In genomic region chr11:2928605-2929510, GRCh38 we compare ENCODE assay signal across 8 cellular contexts. TPM values are rescaled to one million over a fixed set of nuclear protein-coding genes. Genes with fewer than 3 reads are reported as not detected.
DNase-seq lines count a peak whose midpoint lies in the region; ATAC-seq and TF ChIP-seq lines count a peak whose summit lies in the region.

PHLDA2 (minus strand) TSS chr11:2929420; CDS start chr11:2929364, 56 bp downstream.

- H4K20me1 ChIP-seq in Loucy (ENCODE audit: insufficient read depth, low read length, poor library complexity, severe bottlenecking) = no peaks in the 10 kb centered on the region

- H3K36me3 Mint-ChIP-seq in WTC11 = 0 out of 2 replicates have a peak, but pooled peaks cover 3% of the 10 kb centered on the region
- H3K36me3 Mint-ChIP-seq in dendritic cell treated with granulocyte-macrophage colony-stimulating factor and Interleukin-4, amounts not matched to agents 40 ng/mL and 50 ng/mL, for 4 days (ENCODE audit: low read depth) = peaks cover 7% of the 10 kb centered on the region

- ATAC-seq in WTC11 (no peak), HG02870 (IDR thresholded peaks at IDR 0.05; ENCODE audit: unreplicated experiment) (no peak)

- no peaks in the 10 kb centered on the region for H3K36me3 ChIP-seq in Loucy (ENCODE audit: insufficient read depth, low read length)
- H3K36me3 ChIP-seq in liver (ENCODE audit: control insufficient read depth in 4 of 4, insufficient read depth in 3 of 4, low read depth in 1 of 4, low read length in 3 of 4) = no peaks in the 10 kb centered on the region

- no peaks in the 10 kb centered on the region for H3F3A ChIP-seq in Loucy (ENCODE audit: low read depth)

- 1% methylated on average over 109 of the region's 109 CpGs for WGBS in liver

- POLR2A ChIA-PET in WTC11 (lab: Charles Lee) = interaction anchor here (0.5 to 2.1 kb wide), 2 partner anchors 22 to 36 kb away, joined by 4 to 10 read pairs; no protein-coding TSS in a partner anchor

- peaks cover 42% of the 10 kb centered on the region for H3K27me3 Mint-ChIP-seq in WTC11 (ENCODE audit: low read depth)
- peaks cover 32% of the 10 kb centered on the region for H3K27me3 Mint-ChIP-seq in dendritic cell treated with granulocyte-macrophage colony-stimulating factor and Interleukin-4, amounts not matched to agents 40 ng/mL and 50 ng/mL, for 4 days

- no peak within 1 kb of the TSS for H2AFZ ChIP-seq in Loucy (ENCODE audit: low read length)

- H3K9ac ChIP-seq in Loucy (ENCODE audit: low read depth, low read length, poor library complexity, severe bottlenecking) (peak within 1 kb of the TSS; percentile 33), liver (ENCODE audit: low read depth in 1 of 2, low read length in 2 of 2) (peak within 1 kb of the TSS in 1 of 2 donors; percentile 41)

- H3K27ac Mint-ChIP-seq in WTC11 = no peak within 1 kb of the TSS
- peak within 1 kb of the TSS; percentile 96 for H3K27ac Mint-ChIP-seq in dendritic cell treated with granulocyte-macrophage colony-stimulating factor and Interleukin-4, amounts not matched to agents 40 ng/mL and 50 ng/mL, for 4 days

- H3K9me3 Mint-ChIP-seq in WTC11 = no peaks in the 10 kb centered on the region
- H3K9me3 Mint-ChIP-seq in dendritic cell treated with granulocyte-macrophage colony-stimulating factor and Interleukin-4, amounts not matched to agents 40 ng/mL and 50 ng/mL, for 4 days = no peaks in the 10 kb centered on the region

- CTCF ChIA-PET in WTC11 (lab: Charles Lee) = interaction anchor here (0.7 to 3.4 kb wide), 11 partner anchors 9 to 395 kb away, joined by 3 to 68 read pairs (median 16); a partner anchor contains a TSS

- H3K4me1 ChIP-seq in Loucy (ENCODE audit: insufficient read depth, low read length, poor library complexity, severe bottlenecking) (peaks cover 17% of the 10 kb centered on the region), liver (ENCODE audit: control insufficient read depth in 4 of 4, insufficient read depth in 4 of 4, low read length in 3 of 4) (peaks cover 11 to 23% (median 18%) of the 10 kb centered on the region in 4 donors)

- H3K4me3 ChIP-seq in Loucy (ENCODE audit: low read length, poor library complexity, severe bottlenecking) (peak within 1 kb of the TSS; percentile 4), liver (ENCODE audit: low read depth in 1 of 3, low read length in 3 of 3) (peak within 1 kb of the TSS; percentile 42 to 59 (median 48))

- H3K9me3 ChIP-seq in Loucy (ENCODE audit: insufficient read depth, low read depth, low read length) (no peaks in the 10 kb centered on the region), liver (ENCODE audit: control insufficient read depth in 4 of 4, low read length in 3 of 4) (no peaks in the 10 kb centered on the region)

- no peak for TF ChIP-seq RAD21 in liver (IDR thresholded peaks at IDR 0.05)

- H3K27ac ChIP-seq in liver (ENCODE audit: low read depth in 1 of 2, low read length in 2 of 2) = peak within 1 kb of the TSS in 1 of 2 donors; percentile 48

- peak within 1 kb of the TSS; percentile 47 for H3K4me2 ChIP-seq in Loucy (ENCODE audit: low read depth, low read length, poor library complexity, severe bottlenecking)

- H3K79me2 ChIP-seq in Loucy (ENCODE audit: insufficient read depth, low read length) = no peaks in the 10 kb centered on the region

- intact Hi-C loops in dendritic cell treated with granulocyte-macrophage colony-stimulating factor and Interleukin-4, amounts not matched to agents 40 ng/mL and 50 ng/mL, for 4 days (cut with micrococcal nuclease) = loop anchor here (2.0 kb wide), 1 partner anchor 26 kb away; a partner anchor contains a TSS

- H3K9me2 ChIP-seq in Loucy (replicated peaks; ENCODE audit: low read depth, low read length) = no peaks in the 10 kb centered on the region

- peaks cover 7% of the 10 kb centered on the region for H3K4me1 Mint-ChIP-seq in WTC11
- H3K4me1 Mint-ChIP-seq in dendritic cell treated with granulocyte-macrophage colony-stimulating factor and Interleukin-4, amounts not matched to agents 40 ng/mL and 50 ng/mL, for 4 days (ENCODE audit: low read depth) = peaks cover 64% of the 10 kb centered on the region

- TF ChIP-seq CTCF in Loucy (conservative IDR thresholded peaks at IDR 0.05; ENCODE audit: low read length) (no peak), WTC11 (IDR thresholded peaks at IDR 0.05) (no peak), liver (IDR thresholded peaks at IDR 0.05; ENCODE audit: low read depth, low read length, missing input control) (no peak)

- H3K27me3 ChIP-seq in Loucy (ENCODE audit: insufficient read depth, low read length, poor library complexity, severe bottlenecking) (no peaks in the 10 kb centered on the region), liver (ENCODE audit: control insufficient read depth in 4 of 4, insufficient read depth in 4 of 4, low read length in 3 of 4) (no peaks in the 10 kb centered on the region)

- peak; percentile 43 for DNase-seq in COLO829 (ENCODE audit: low spot score)
- peak; percentile 61 for DNase-seq in WTC11 (ENCODE audit: low spot score)
- DNase-seq in stimulated activated CD4-positive, alpha-beta T cell treated with anti-CD3 and anti-CD28 coated beads, TNF-alpha, amount 100 ng/mL, for 48 hours (ENCODE audit: low read depth in 3 of 3) = peak; percentile 37 to 52 (median 41)
- DNase-seq in GM19238 (ENCODE audit: insufficient read length, low spot score) = no peak

- peak within 1 kb of the TSS; percentile 76 for H3K4me3 Mint-ChIP-seq in WTC11
- peak within 1 kb of the TSS; percentile 84 for H3K4me3 Mint-ChIP-seq in dendritic cell treated with granulocyte-macrophage colony-stimulating factor and Interleukin-4, amounts not matched to agents 40 ng/mL and 50 ng/mL, for 4 days

TF ChIP-seq in WTC11, 78 proteins besides CTCF, POLR2A, EP300 and RAD21 (continues in another document):
- peak; percentile 78; the same call in 1 of the 2 replicates for TF ChIP-seq FOXP1 (CRISPR knock-in tag; IDR thresholded peaks at IDR 0.05; ENCODE audit: borderline replicate concordance)
- peak; percentile 68 for TF ChIP-seq FOXK1 (CRISPR knock-in tag; IDR thresholded peaks at IDR 0.05)
- TF ChIP-seq E2F1 (CRISPR knock-in tag; IDR thresholded peaks at IDR 0.05) = 0 out of 2 replicates have a peak, but pooled peaks have one; percentile 34
- TF ChIP-seq IRF2 (CRISPR knock-in tag; IDR thresholded peaks at IDR 0.05; ENCODE audit: borderline replicate concordance, low read depth) = 0 out of 2 replicates have a peak, but pooled peaks have one; percentile 26
- peak; percentile 53; the same call in 1 of the 2 replicates for TF ChIP-seq MYBL2 (CRISPR knock-in tag; IDR thresholded peaks at IDR 0.05)
- TF ChIP-seq ZNF232 (CRISPR knock-in tag; IDR thresholded peaks at IDR 0.05) = 0 out of 2 replicates have a peak, but pooled peaks have one; percentile 52
- peak; percentile 37; the same call in 1 of the 2 replicates for TF ChIP-seq KAT7 (CRISPR knock-in tag; IDR thresholded peaks at IDR 0.05; ENCODE audit: borderline replicate concordance)
- TF ChIP-seq ZNF423 (CRISPR knock-in tag; IDR thresholded peaks at IDR 0.05) = no peak

TF ChIP-seq in liver, 16 proteins besides CTCF, POLR2A, EP300 and RAD21 (continues in another document):
- TF ChIP-seq EGR1 (IDR thresholded peaks at IDR 0.05; ENCODE audit: low read depth in 2 of 2) = no peak
- no peak for TF ChIP-seq HNF4G (IDR thresholded peaks at IDR 0.05)
- no peak for TF ChIP-seq MAX (IDR thresholded peaks at IDR 0.05)
- TF ChIP-seq RXRA (IDR thresholded peaks at IDR 0.05) = no peak
- TF ChIP-seq SP1 (IDR thresholded peaks at IDR 0.05) = no peak
- TF ChIP-seq HNF4A (conservative IDR thresholded peaks at IDR 0.05) = no peak
- TF ChIP-seq FOXA1 (IDR thresholded peaks at IDR 0.05) = no peak
- no peak for TF ChIP-seq FOXA2 (IDR thresholded peaks at IDR 0.05)
- TF ChIP-seq YY1 (IDR thresholded peaks at IDR 0.05) = no peak
- no peak for TF ChIP-seq GABPA (IDR thresholded peaks at IDR 0.05 in 1 of 2, conservative IDR thresholded peaks at IDR 0.05 in 1 of 2)
- no peak for TF ChIP-seq JUND (IDR thresholded peaks at IDR 0.05)
- no peak for TF ChIP-seq NR2F2 (IDR thresholded peaks at IDR 0.05)
- TF ChIP-seq ATF3 (IDR thresholded peaks at IDR 0.05) = no peak
- TF ChIP-seq REST (IDR thresholded peaks at IDR 0.05) = no peak
- no peak for TF ChIP-seq TAF1 (conservative IDR thresholded peaks at IDR 0.05)

RNA-seq across cellular contexts. Expression of gene PHLDA2, which starts in this region (rescaled TPM):
- total RNA-seq in WTC11 (2021) = 9.4 to 11.0 TPM (median 9.6 TPM) in 3 replicates
- total RNA-seq in liver = under 1 TPM in 1 of 2 donors, not detected in 1; 0.23 TPM
- polyA plus RNA-seq in liver = 1 to 10 TPM in 1 of 2 donors, under 1 TPM in 1; 0.99 to 1.4 TPM
